Comparison of ENCODE assay signal across 9 cellular contexts in genomic region chrX:131729295-131729694, GRCh38.
DNase-seq lines count a peak whose midpoint lies in the region; ATAC-seq lines count a peak whose summit lies in the region.
"Had no signal": no experiment of that assay in that cellular context is flagged by ENCODE, and none has a peak within 500 bp of the region (broad histone marks: within the 10 kb centered on the region; RNA-seq: fewer than 3 reads in every experiment).

No MANE protein-coding gene starts in this region.

- H2BK5ac ChIP-seq in mesendoderm (ENCODE audit: low read length) = no peak overlapping the region

- H3K27ac Mint-ChIP-seq in activated T-cell treated with anti-CD3 and anti-CD28 coated beads, Interleukin-2, amount 50 U/mL, for 24 hours = peak overlapping the region; percentile 99
- H3K27ac Mint-ChIP-seq in stimulated activated memory B cell treated with anti-CD40 and anti-IgM and Interleukin-4, amounts not matched to agents 10 μg/mL and 1 μg/mL and 100 μg/mL, for 72 hours = no peak overlapping the region

- H3K27ac ChIP-seq in muscle layer of colon (ENCODE audit: low read depth, low read length) = peak overlapping the region; percentile 75
- H3K27ac ChIP-seq in mesendoderm (ENCODE audit: low read depth, low read length) = no peak overlapping the region

- H2AK5ac ChIP-seq in mesendoderm (ENCODE audit: low read length) = no peak overlapping the region

- H3K18ac ChIP-seq in mesendoderm (ENCODE audit: low read length) = no peak overlapping the region

- no peaks in the 10 kb centered on the region for H3K79me2 ChIP-seq in mesendoderm (ENCODE audit: control insufficient read depth, insufficient read depth, low read length)

- H2BK120ac ChIP-seq in mesendoderm (ENCODE audit: low read depth, low read length) = no peak overlapping the region

- H3K23ac ChIP-seq in mesendoderm (ENCODE audit: low read length) = no peak overlapping the region

- H3K36me3 ChIP-seq in muscle layer of colon (ENCODE audit: insufficient read depth, low read length) (no peaks in the 10 kb centered on the region), mesendoderm (ENCODE audit: control insufficient read depth, insufficient read depth, low read length) (peaks cover 2% of the 10 kb centered on the region)

- H3K4me1 Mint-ChIP-seq in activated T-cell treated with anti-CD3 and anti-CD28 coated beads, Interleukin-2, amount 50 U/mL, for 24 hours (ENCODE audit: low read depth) = peaks cover 16% of the 10 kb centered on the region
- peaks cover 5% of the 10 kb centered on the region for H3K4me1 Mint-ChIP-seq in stimulated activated memory B cell treated with anti-CD40 and anti-IgM and Interleukin-4, amounts not matched to agents 10 μg/mL and 1 μg/mL and 100 μg/mL, for 72 hours

- no peaks in the 10 kb centered on the region for H3K9me3 ChIP-seq in muscle layer of colon (ENCODE audit: low read length)

- H3K79me1 ChIP-seq in mesendoderm (ENCODE audit: low read length) = no peaks in the 10 kb centered on the region

- ATAC-seq in GM21825 (IDR thresholded peaks at IDR 0.05; ENCODE audit: unreplicated experiment) = peak; percentile 56
- ATAC-seq in stimulated activated memory B cell treated with anti-CD40 and anti-IgM and Interleukin-4, amounts not matched to agents 10 μg/mL and 1 μg/mL and 100 μg/mL, for 72 hours = no peak

- H3K9ac ChIP-seq in muscle layer of colon (ENCODE audit: low read length) (peak overlapping the region; percentile 72), mesendoderm (ENCODE audit: low read length) (no peak overlapping the region)

- no peak overlapping the region for H4K8ac ChIP-seq in mesendoderm (ENCODE audit: low read depth, low read length)

- H3K36me3 Mint-ChIP-seq in activated T-cell treated with anti-CD3 and anti-CD28 coated beads, Interleukin-2, amount 50 U/mL, for 24 hours (ENCODE audit: low read depth) = peaks cover 18% of the 10 kb centered on the region
- H3K36me3 Mint-ChIP-seq in stimulated activated memory B cell treated with anti-CD40 and anti-IgM and Interleukin-4, amounts not matched to agents 10 μg/mL and 1 μg/mL and 100 μg/mL, for 72 hours = no peaks in the 10 kb centered on the region

- H3K9me3 Mint-ChIP-seq in activated T-cell treated with anti-CD3 and anti-CD28 coated beads, Interleukin-2, amount 50 U/mL, for 24 hours = peaks cover 4% of the 10 kb centered on the region
- peaks cover 4% of the 10 kb centered on the region for H3K9me3 Mint-ChIP-seq in stimulated activated memory B cell treated with anti-CD40 and anti-IgM and Interleukin-4, amounts not matched to agents 10 μg/mL and 1 μg/mL and 100 μg/mL, for 72 hours

- peak; percentile 18 for DNase-seq in DMS 273 treated with DMSO at 0.1 percent for 48 hours (lab: John Stamatoyannopoulos, UW)
- DNase-seq in activated T-cell treated with anti-CD3 and anti-CD28 coated beads, Interleukin-2, amount 50 U/mL, for 24 hours = peak; percentile 84
- DNase-seq in inferior parietal cortex (ENCODE audit: extremely low spot score) = no peak
- no peak for DNase-seq in COR-L47 (lab: John Stamatoyannopoulos, UW)
- DNase-seq in mesendoderm = no peak
- DNase-seq: foreskin fibroblast had no signal

- no peak overlapping the region for H3K4ac ChIP-seq in mesendoderm (ENCODE audit: low read depth, low read length)

- H3K56ac ChIP-seq in mesendoderm (ENCODE audit: low read length) = no peak overlapping the region

- no peaks in the 10 kb centered on the region for H3K27me3 ChIP-seq in muscle layer of colon (ENCODE audit: control insufficient read depth in 1 of 2, insufficient read depth in 2 of 2, low read length in 2 of 2)
- H3K27me3 ChIP-seq in mesendoderm (ENCODE audit: insufficient read depth, low read length, poor library complexity) = no peaks in the 10 kb centered on the region

- peaks cover 4% of the 10 kb centered on the region for H3K27me3 Mint-ChIP-seq in activated T-cell treated with anti-CD3 and anti-CD28 coated beads, Interleukin-2, amount 50 U/mL, for 24 hours
- no peaks in the 10 kb centered on the region for H3K27me3 Mint-ChIP-seq in stimulated activated memory B cell treated with anti-CD40 and anti-IgM and Interleukin-4, amounts not matched to agents 10 μg/mL and 1 μg/mL and 100 μg/mL, for 72 hours

- peak overlapping the region; percentile 37 to 75 for H3K4me3 ChIP-seq in muscle layer of colon (ENCODE audit: low read depth in 1 of 2, low read length in 2 of 2)
- H3K4me3 ChIP-seq in mesendoderm (ENCODE audit: low read length) = no peak overlapping the region

- H3K4me3 Mint-ChIP-seq in activated T-cell treated with anti-CD3 and anti-CD28 coated beads, Interleukin-2, amount 50 U/mL, for 24 hours = peak overlapping the region; percentile 87
- H3K4me3 Mint-ChIP-seq in stimulated activated memory B cell treated with anti-CD40 and anti-IgM and Interleukin-4, amounts not matched to agents 10 μg/mL and 1 μg/mL and 100 μg/mL, for 72 hours = no peak overlapping the region

- H4K5ac ChIP-seq in mesendoderm (ENCODE audit: low read length) = no peak overlapping the region

- no peak overlapping the region for H2BK15ac ChIP-seq in mesendoderm (replicated peaks; ENCODE audit: low read depth)

- no peaks in the 10 kb centered on the region for H3K4me1 ChIP-seq in muscle layer of colon (ENCODE audit: insufficient read depth, low read length)
- H3K4me1 ChIP-seq in mesendoderm (ENCODE audit: control insufficient read depth, low read depth, low read length) = no peaks in the 10 kb centered on the region

- H3K4me2 ChIP-seq in mesendoderm (ENCODE audit: low read length) = no peak overlapping the region

- no CpG with 5 or more reads among the region's 15 CpGs for WGBS in mesendoderm (ENCODE audit: extremely low coverage, insufficient coverage, low lambda C conversion rate)

Comparison
In these comparisons a context has a peak if more than half of its experiments do, and no peak if none do; other contexts are left out.
1. DNase-seq: peak in DMS 273 treated with DMSO at 0.1 percent for 48 hours (single experiment) and activated T-cell treated with anti-CD3 and anti-CD28 coated beads, Interleukin-2, amount 50 U/mL, for 24 hours (single experiment); none in inferior parietal cortex (single experiment), COR-L47 (single experiment) and mesendoderm (single experiment).